Comparison of ENCODE assay signal across 34 cellular contexts in the genomic region with DNA sequence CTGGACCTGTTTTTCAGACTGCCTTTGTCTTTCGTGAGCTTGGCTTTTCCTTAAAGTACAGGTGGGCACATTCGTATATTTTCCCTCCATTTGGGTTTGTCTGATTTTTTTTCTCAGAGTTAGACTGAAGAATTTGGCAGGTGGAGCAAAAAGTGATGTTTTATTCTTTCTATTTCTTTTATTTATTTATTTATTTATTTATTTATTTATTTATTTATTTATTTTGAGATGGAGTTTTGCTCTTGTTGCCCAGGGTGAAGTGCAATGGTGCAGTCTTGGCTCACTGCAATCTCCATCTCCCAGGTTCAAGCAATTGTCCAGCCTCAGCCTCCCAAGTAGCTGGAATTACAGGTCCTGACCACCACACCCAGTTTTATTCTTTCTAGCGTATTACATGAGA.
DNase-seq lines count a peak whose midpoint lies in the region; ATAC-seq, FAIRE-seq and TF ChIP-seq lines count a peak whose summit lies in the region.
"Had no signal": no experiment of that assay in that cellular context is flagged by ENCODE, and none has a peak within 500 bp of the region (broad histone marks: within the 10 kb centered on the region; RNA-seq: fewer than 3 reads in every experiment).

No MANE protein-coding gene starts in this region.

- POLR2A ChIA-PET in A549 (lab: Yijun Ruan, JAX) (no interaction called here), HEK293 (lab: Yijun Ruan, JAX) (no interaction called here)

- H3K36me3 Mint-ChIP-seq in neural progenitor cell, result no peaks in the 10 kb centered on the region
- H3K36me3 Mint-ChIP-seq: CD14-positive monocyte; CD4-positive, alpha-beta memory T cell; CD4-positive, CD25-positive, alpha-beta regulatory T cell; CD8-positive, alpha-beta memory T cell; CD8-positive, alpha-beta T cell had no signal

- no peaks in the 10 kb centered on the region for H4K20me1 ChIP-seq in neural progenitor cell (ENCODE audit: low read depth)
- H4K20me1 ChIP-seq: BLaER1; BLaER1 treated with 17β-estradiol and CSF1 and Interleukin-3, amounts not matched to agents 10 nM and 100 nM had no signal

- H2AFZ ChIP-seq in neural progenitor cell (replicated peaks), result no peak overlapping the region

- no peak overlapping the region for H3K4me3 ChIP-seq in A549
- no peak overlapping the region for H3K4me3 ChIP-seq in HEK293 (ENCODE audit: low read depth, low read length)
- no peak overlapping the region for H3K4me3 ChIP-seq in neural progenitor cell
- H3K4me3 ChIP-seq in coronary artery, result no peak overlapping the region
- H3K4me3 ChIP-seq: BLaER1; BLaER1 treated with 17β-estradiol and CSF1 and Interleukin-3, amounts not matched to agents 10 nM and 100 nM had no signal

- TF ChIP-seq EP300 in A549 (IDR thresholded peaks at IDR 0.05), result no peak

- no peaks in the 10 kb centered on the region for H3K36me3 ChIP-seq in HEK293 (ENCODE audit: control insufficient read depth in 2 of 2, insufficient read depth in 1 of 2, low read length in 2 of 2)
- H3K36me3 ChIP-seq in neural progenitor cell, result no peaks in the 10 kb centered on the region
- H3K36me3 ChIP-seq: BE2C; BLaER1; BLaER1 treated with 17β-estradiol and CSF1 and Interleukin-3, amounts not matched to agents 10 nM and 100 nM had no signal

- no peak overlapping the region for H3K4me3 Mint-ChIP-seq in neural progenitor cell
- H3K4me3 Mint-ChIP-seq: B cell; CD14-positive monocyte; CD4-positive, alpha-beta memory T cell; CD4-positive, alpha-beta T cell; CD4-positive, CD25-positive, alpha-beta regulatory T cell; CD8-positive, alpha-beta memory T cell; CD8-positive, alpha-beta T cell had no signal

- H3K27ac ChIP-seq in A549 (no peak overlapping the region), HEK293 (ENCODE audit: extremely low read depth, low read depth, low read length) (no peak overlapping the region), neural progenitor cell (no peak overlapping the region), coronary artery (no peak overlapping the region)
- H3K27ac ChIP-seq: 22Rv1; BLaER1; BLaER1 treated with 17β-estradiol and CSF1 and Interleukin-3, amounts not matched to agents 10 nM and 100 nM; C4-2B had no signal

- CTCF ChIA-PET in A549 (lab: Yijun Ruan, JAX) (no interaction called here), HEK293 (lab: Yijun Ruan, JAX) (no interaction called here)

- no peak for FAIRE-seq in A549 (lab: Jason Lieb, UNC)
- FAIRE-seq: A204.1, D721Med had no signal

- TF ChIP-seq RAD21 in A549 (conservative IDR thresholded peaks at IDR 0.05 in 1 of 2, IDR thresholded peaks at IDR 0.05 in 1 of 2), result no peak

- H3K9me3 ChIP-seq in A549, result no peaks in the 10 kb centered on the region
- H3K9me3 ChIP-seq in HEK293 (ENCODE audit: control insufficient read depth, insufficient read depth, low read depth, low read length), result no peaks in the 10 kb centered on the region
- H3K9me3 ChIP-seq in neural progenitor cell (ENCODE audit: low read depth), result no peaks in the 10 kb centered on the region
- H3K9me3 ChIP-seq: BE2C, Caco-2 had no signal

- H3F3A ChIP-seq in neural progenitor cell (ENCODE audit: low read depth), result no peaks in the 10 kb centered on the region

- no peaks in the 10 kb centered on the region for H3K27me3 ChIP-seq in neural progenitor cell
- H3K27me3 ChIP-seq: BE2C; BLaER1; BLaER1 treated with 17β-estradiol and CSF1 and Interleukin-3, amounts not matched to agents 10 nM and 100 nM had no signal

- no peaks in the 10 kb centered on the region for H3K27me3 Mint-ChIP-seq in neural progenitor cell (ENCODE audit: insufficient read depth, low read depth)
- H3K27me3 Mint-ChIP-seq: B cell; CD4-positive, alpha-beta memory T cell; CD4-positive, alpha-beta T cell; CD4-positive, CD25-positive, alpha-beta regulatory T cell; CD8-positive, alpha-beta memory T cell had no signal

- no peak for TF ChIP-seq POLR2A in A549 (IDR thresholded peaks at IDR 0.05; ENCODE audit: low read length)

- ATAC-seq in A549 (no peak), HG02610 (IDR thresholded peaks at IDR 0.05; ENCODE audit: unreplicated experiment) (no peak), HG03442 (IDR thresholded peaks at IDR 0.05; ENCODE audit: unreplicated experiment) (no peak)
- ATAC-seq: CD8-positive, alpha-beta T cell had no signal

- H3K4me1 ChIP-seq in A549 (no peaks in the 10 kb centered on the region), HEK293 (ENCODE audit: control insufficient read depth, insufficient read depth, low read length) (no peaks in the 10 kb centered on the region), neural progenitor cell (peaks cover 4% of the 10 kb centered on the region)
- H3K4me1 ChIP-seq: BE2C; BLaER1; BLaER1 treated with 17β-estradiol and CSF1 and Interleukin-3, amounts not matched to agents 10 nM and 100 nM; Caco-2 had no signal

- H3K4me2 ChIP-seq in A549, result no peak overlapping the region
- no peak overlapping the region for H3K4me2 ChIP-seq in neural progenitor cell
- H3K4me2 ChIP-seq: BLaER1; BLaER1 treated with 17β-estradiol and CSF1 and Interleukin-3, amounts not matched to agents 10 nM and 100 nM had no signal

- WGBS in A549 (ENCODE audit: missing lambda C conversion rate), result 24% methylated on average over 3 of the region's 3 CpGs

- TF ChIP-seq CTCF in A549 (IDR thresholded peaks at IDR 0.05) (no peak), HEK293 (tag by site-specific recombination; IDR thresholded peaks at IDR 0.05) (no peak), neural progenitor cell (IDR thresholded peaks at IDR 0.05) (no peak), coronary artery (IDR thresholded peaks at IDR 0.05) (no peak)

- H3K27ac Mint-ChIP-seq in neural progenitor cell, result peak overlapping the region; percentile 37
- H3K27ac Mint-ChIP-seq: B cell; CD14-positive monocyte; CD4-positive, alpha-beta memory T cell; CD4-positive, alpha-beta T cell; CD4-positive, CD25-positive, alpha-beta regulatory T cell; CD8-positive, alpha-beta memory T cell; CD8-positive, alpha-beta T cell had no signal

- peaks cover 6% of the 10 kb centered on the region for H3K4me1 Mint-ChIP-seq in neural progenitor cell
- H3K4me1 Mint-ChIP-seq: B cell; CD14-positive monocyte; CD4-positive, alpha-beta memory T cell; CD4-positive, CD25-positive, alpha-beta regulatory T cell; CD8-positive, alpha-beta memory T cell had no signal

- no peaks in the 10 kb centered on the region for H3K9me3 Mint-ChIP-seq in neural progenitor cell

- DNase-seq in A549 (ENCODE audit: low read depth in 1 of 2, low spot score in 1 of 2) (no peak), neural progenitor cell (ENCODE audit: low spot score) (no peak), coronary artery (ENCODE audit: low spot score) (no peak)
- DNase-seq: 8988T; ACHN; AML-193; BE2C; C1 segment of cervical spinal cord; Caco-2; Calu3; CD4-positive, alpha-beta memory T cell; CD4-positive, alpha-beta T cell; CD4-positive, CD25-positive, alpha-beta regulatory T cell; CD8-positive, alpha-beta memory T cell; CD8-positive, alpha-beta T cell; COR-L47; DMS 273 treated with DMSO at 0.1 percent for 48 hours; DMS153; DMS53; DMS79; DMS79 treated with DMSO at 0.1 percent for 48 hours; DND-41; EL had no signal

- no peak overlapping the region for H3K9ac ChIP-seq in neural progenitor cell
- H3K9ac ChIP-seq: BLaER1; BLaER1 treated with 17β-estradiol and CSF1 and Interleukin-3, amounts not matched to agents 10 nM and 100 nM had no signal

- no peaks in the 10 kb centered on the region for H3K79me2 ChIP-seq in neural progenitor cell (ENCODE audit: low read depth)

TF ChIP-seq in A549, 52 proteins besides CTCF, POLR2A, EP300 and RAD21:
- TF ChIP-seq SREBF2 (IDR thresholded peaks at IDR 0.05) (no peak), CEBPB (IDR thresholded peaks at IDR 0.05) (no peak), ZC3H11A (IDR thresholded peaks at IDR 0.05) (peak; percentile 76), CHD4 (IDR thresholded peaks at IDR 0.05; ENCODE audit: borderline replicate concordance) (no peak)
- TF ChIP-seq, protein P1, sequence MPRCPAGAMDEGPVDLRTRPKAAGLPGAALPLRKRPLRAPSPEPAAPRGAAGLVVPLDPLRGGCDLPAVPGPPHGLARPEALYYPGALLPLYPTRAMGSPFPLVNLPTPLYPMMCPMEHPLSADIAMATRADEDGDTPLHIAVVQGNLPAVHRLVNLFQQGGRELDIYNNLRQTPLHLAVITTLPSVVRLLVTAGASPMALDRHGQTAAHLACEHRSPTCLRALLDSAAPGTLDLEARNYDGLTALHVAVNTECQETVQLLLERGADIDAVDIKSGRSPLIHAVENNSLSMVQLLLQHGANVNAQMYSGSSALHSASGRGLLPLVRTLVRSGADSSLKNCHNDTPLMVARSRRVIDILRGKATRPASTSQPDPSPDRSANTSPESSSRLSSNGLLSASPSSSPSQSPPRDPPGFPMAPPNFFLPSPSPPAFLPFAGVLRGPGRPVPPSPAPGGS (IDR thresholded peaks at IDR 0.05), result no peak

TF ChIP-seq in HEK293, 187 proteins besides CTCF, POLR2A, EP300 and RAD21 (continues in another document):
- peak; percentile 64 for TF ChIP-seq ZNF623 (tag by site-specific recombination; IDR thresholded peaks at IDR 0.05)
- no peak for TF ChIP-seq ZNF501 (tag by site-specific recombination; IDR thresholded peaks at IDR 0.05)
- peak; percentile 60; the same call in 1 of the 2 replicates for TF ChIP-seq ZNF140 (tag by site-specific recombination; IDR thresholded peaks at IDR 0.05)
- TF ChIP-seq GLIS1 (tag by site-specific recombination; IDR thresholded peaks at IDR 0.05), result no peak
- peak; percentile 46; the same call in 1 of the 2 replicates for TF ChIP-seq ZNF558 (tag by site-specific recombination; IDR thresholded peaks at IDR 0.05)
- TF ChIP-seq ZSCAN30 (tag by site-specific recombination; IDR thresholded peaks at IDR 0.05), result no peak
- no peak for TF ChIP-seq ZNF529 (tag by site-specific recombination; IDR thresholded peaks at IDR 0.05; ENCODE audit: insufficient replicate concordance)
- 0 out of 2 replicates have a peak, but pooled peaks have one; percentile 43 for TF ChIP-seq ZNF266 (tag by site-specific recombination; IDR thresholded peaks at IDR 0.05; ENCODE audit: low read depth)
- TF ChIP-seq, protein P2, sequence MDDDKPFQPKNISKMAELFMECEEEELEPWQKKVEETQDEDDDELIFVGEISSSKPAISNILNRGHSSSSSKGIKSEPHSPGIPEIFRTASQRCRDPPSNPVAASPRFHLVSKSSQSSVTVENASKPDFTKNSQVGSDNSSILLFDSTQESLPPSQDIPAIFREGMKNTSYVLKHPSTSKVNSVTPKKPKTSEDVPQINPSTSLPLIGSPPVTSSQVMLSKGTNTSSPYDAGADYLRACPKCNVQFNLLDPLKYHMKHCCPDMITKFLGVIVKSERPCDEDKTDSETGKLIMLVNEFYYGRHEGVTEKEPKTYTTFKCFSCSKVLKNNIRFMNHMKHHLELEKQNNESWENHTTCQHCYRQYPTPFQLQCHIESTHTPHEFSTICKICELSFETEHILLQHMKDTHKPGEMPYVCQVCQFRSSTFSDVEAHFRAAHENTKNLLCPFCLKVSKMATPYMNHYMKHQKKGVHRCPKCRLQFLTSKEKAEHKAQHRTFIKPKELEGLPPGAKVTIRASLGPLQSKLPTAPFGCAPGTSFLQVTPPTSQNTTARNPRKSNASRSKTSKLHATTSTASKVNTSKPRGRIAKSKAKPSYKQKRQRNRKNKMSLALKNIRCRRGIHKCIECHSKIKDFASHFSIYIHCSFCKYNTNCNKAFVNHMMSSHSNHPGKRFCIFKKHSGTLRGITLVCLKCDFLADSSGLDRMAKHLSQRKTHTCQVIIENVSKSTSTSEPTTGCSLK (tag by site-specific recombination; IDR thresholded peaks at IDR 0.05), result no peak
- no peak for TF ChIP-seq ZNF621 (tag by site-specific recombination; IDR thresholded peaks at IDR 0.05)
